In the genomic region with DNA sequence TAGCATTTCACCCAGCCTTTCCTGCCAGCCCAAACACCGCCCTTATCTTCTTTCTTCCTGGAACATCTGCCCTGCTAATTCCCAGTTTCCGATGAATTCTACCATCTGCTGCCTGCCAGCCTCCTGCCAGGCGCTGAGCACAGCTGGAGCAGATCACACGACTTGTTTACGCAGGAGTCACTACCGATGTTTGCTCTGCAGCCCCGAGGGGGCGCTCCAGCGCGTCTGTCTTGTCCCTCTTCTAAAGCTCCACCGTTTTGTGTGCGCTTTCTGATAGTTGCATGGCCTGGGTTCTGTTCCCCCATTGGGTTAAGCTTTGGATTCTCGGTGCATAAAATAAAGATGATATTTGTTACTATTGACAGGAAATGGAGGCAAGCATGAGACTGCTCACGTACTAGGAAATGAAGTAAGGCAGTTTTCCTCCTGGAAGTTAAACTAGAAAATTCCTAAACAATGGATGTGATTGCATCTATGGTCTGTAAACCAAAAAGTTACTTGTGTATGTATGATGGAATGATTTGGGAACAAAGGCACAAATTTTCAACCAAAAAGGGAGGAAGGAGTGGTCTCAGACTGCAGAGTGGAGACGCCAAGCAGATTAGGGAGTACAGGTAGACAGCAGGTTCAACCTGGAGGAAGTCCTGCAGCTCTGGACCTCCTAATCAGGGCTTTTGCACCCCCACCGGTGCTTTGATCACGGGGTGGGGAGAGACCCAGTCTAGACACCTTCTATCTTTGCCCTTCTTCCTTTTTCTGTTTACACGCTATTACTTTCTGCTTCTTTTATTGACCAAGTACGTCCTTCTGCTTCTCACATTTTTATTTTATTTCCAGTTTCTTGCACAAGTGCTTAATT, we compare ENCODE assay signal across 8 cellular contexts. TPM values are rescaled to one million over a fixed set of nuclear protein-coding genes. Genes with fewer than 3 reads are reported as not detected.
DNase-seq lines count a peak whose midpoint lies in the region; ATAC-seq and TF ChIP-seq lines count a peak whose summit lies in the region.

No MANE protein-coding gene starts in this region.

- intact Hi-C loops in left ventricle myocardium inferior (cut with micrococcal nuclease) = loop anchor here (5.0 kb wide), 2 partner anchors 34 to 74 kb away; no protein-coding TSS in a partner anchor

- ATAC-seq in T-cell (replicated peaks in 1 of 4) = peak; percentile 41 to 59 (median 46)

- H3K36me3 Mint-ChIP-seq in T-cell = no peaks in the 10 kb centered on the region

- POLR2A ChIA-PET in T-cell (lab: Charles Lee) = interaction anchor here (0.6 to 1.1 kb wide), 6 partner anchors 17 to 510 kb away, joined by 3 to 11 read pairs (median 3); no protein-coding TSS in a partner anchor

- no peaks in the 10 kb centered on the region for H3K27me3 Mint-ChIP-seq in T-cell

- H3K4me1 Mint-ChIP-seq in T-cell = peaks cover 61 to 76% (median 69%) of the 10 kb centered on the region in 3 donors

- H3K27ac Mint-ChIP-seq in T-cell = peak overlapping the region; percentile 86 to 87

- no peak overlapping the region for H3K4me3 ChIP-seq in H7 (ENCODE audit: insufficient read depth, low read depth, low read length)
- peak overlapping the region; percentile 51 for H3K4me3 ChIP-seq in left ventricle myocardium inferior

- peak; percentile 85 for TF ChIP-seq CTCF in left ventricle myocardium inferior (IDR thresholded peaks at IDR 0.05; ENCODE audit: borderline replicate concordance)

- peak; percentile 98 for DNase-seq in DMS53 treated with DMSO at 0.1 percent for 48 hours (lab: John Stamatoyannopoulos, UW; ENCODE audit: unreplicated experiment)
- peak; percentile 71 for DNase-seq in H7
- DNase-seq in NCI-H1105 (lab: John Stamatoyannopoulos, UW) = peak; percentile 64
- DNase-seq in T-cell = peak; percentile 71 to 89 (median 84)
- peak; percentile 86 for DNase-seq in amniotic epithelial cell (ENCODE audit: low read depth)
- peak; percentile 91 for DNase-seq in left ventricle myocardium inferior
- peak; percentile 78 for DNase-seq in pulmonary artery endothelial cell (ENCODE audit: low read depth, low spot score)
- DNase-seq in ureter (ENCODE audit: low spot score) = peak; percentile 91

- H3K27ac ChIP-seq in left ventricle myocardium inferior (replicated peaks) = peak overlapping the region; percentile 90

- H3K27me3 ChIP-seq in H7 (ENCODE audit: control insufficient read depth, insufficient read depth, low read length) (no peaks in the 10 kb centered on the region), left ventricle myocardium inferior (ENCODE audit: low read depth) (peaks cover 15% of the 10 kb centered on the region)

- no peaks in the 10 kb centered on the region for H3K9me3 Mint-ChIP-seq in T-cell

- H3K9me3 ChIP-seq in left ventricle myocardium inferior (replicated peaks) = no peaks in the 10 kb centered on the region

- CTCF ChIA-PET in T-cell (lab: Charles Lee) = interaction anchor here (0.5 to 3.2 kb wide), 25 partner anchors 14 to 390 kb away, joined by 3 to 43 read pairs (median 4); partner anchors contain the start of genes ANKRD16 (in 1 of the 2) and FBH1 (in 1 of the 2)

- peak overlapping the region; percentile 62 to 66 (median 66) for H3K4me3 Mint-ChIP-seq in T-cell

- H3K4me1 ChIP-seq in left ventricle myocardium inferior = peaks cover 74% of the 10 kb centered on the region

- H3K36me3 ChIP-seq in H7 (replicated peaks; ENCODE audit: control insufficient read depth, insufficient read depth, low read length) (no peaks in the 10 kb centered on the region), left ventricle myocardium inferior (no peaks in the 10 kb centered on the region)

RNA-seq across cellular contexts. Expression of gene RBM17, which starts 2.2 kb away (rescaled TPM):
- 41.9 and 44.1 TPM in 2 replicates for total RNA-seq in H7 (2014; rRNA removed; shearing (Covaris generic))
- total RNA-seq in T-cell (100 to 1,000 TPM; 119 to 148 (median 127) TPM), left ventricle myocardium inferior (56.1 TPM), pulmonary artery endothelial cell (69.5 and 94.6 TPM in 2 replicates), ureter (106 TPM)

RNA-seq across cellular contexts. Expression of gene IL2RA, which starts 24.4 kb away (rescaled TPM):
- total RNA-seq in H7 (2014; rRNA removed; shearing (Covaris generic)) = not detected in 2 replicates
- total RNA-seq in T-cell (10 to 100 TPM; 19.9 to 40.4 (median 28.1) TPM), left ventricle myocardium inferior (2.3 TPM), pulmonary artery endothelial cell (not detected in 2 replicates), ureter (2.2 TPM)
